ENCODE assay signal across 2 cellular contexts in the genomic region with DNA sequence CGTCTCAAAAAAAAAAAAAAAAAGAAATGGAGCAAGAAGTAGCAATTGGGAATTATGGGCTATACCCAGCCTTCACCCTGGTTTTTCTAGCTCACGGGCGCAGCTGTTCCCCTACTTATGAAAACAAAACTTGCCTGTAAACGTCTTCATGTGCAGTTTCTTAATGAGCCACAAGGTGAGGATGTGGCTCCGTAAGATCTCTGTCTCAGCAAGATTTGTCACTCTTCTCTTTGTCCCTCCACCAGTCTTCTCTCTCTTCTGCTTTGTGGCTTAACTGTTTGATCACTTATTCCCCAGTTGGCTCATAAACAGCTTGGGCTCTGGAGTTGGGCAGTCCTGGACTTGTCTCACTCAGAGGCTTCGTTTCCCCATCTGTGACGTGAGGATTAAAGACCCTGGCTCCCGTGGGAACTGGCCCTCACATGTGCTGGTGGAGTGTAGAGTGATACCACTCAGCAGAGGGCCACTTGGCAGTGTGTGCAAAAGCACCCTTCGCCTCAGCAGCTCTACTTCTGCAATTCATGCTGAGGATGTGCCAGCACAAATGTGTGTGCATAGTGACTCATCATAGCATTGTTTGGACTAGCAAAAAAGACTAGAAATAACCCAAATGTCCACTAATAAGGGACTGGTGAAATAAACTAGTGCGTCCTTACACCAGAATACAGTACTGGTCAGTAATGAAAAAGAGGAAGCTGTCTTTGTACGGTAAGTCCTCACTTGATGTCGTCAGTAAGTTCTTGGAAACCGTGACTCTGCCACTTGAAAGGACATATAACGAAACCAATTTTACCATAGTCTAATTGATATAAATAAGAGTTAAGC.
TF ChIP-seq lines count a peak whose summit lies in the region.

No MANE protein-coding gene starts in this region.

TF ChIP-seq in A549, 52 proteins besides CTCF, POLR2A, EP300 and RAD21 (continued from another document):
- TF ChIP-seq, protein P1, sequence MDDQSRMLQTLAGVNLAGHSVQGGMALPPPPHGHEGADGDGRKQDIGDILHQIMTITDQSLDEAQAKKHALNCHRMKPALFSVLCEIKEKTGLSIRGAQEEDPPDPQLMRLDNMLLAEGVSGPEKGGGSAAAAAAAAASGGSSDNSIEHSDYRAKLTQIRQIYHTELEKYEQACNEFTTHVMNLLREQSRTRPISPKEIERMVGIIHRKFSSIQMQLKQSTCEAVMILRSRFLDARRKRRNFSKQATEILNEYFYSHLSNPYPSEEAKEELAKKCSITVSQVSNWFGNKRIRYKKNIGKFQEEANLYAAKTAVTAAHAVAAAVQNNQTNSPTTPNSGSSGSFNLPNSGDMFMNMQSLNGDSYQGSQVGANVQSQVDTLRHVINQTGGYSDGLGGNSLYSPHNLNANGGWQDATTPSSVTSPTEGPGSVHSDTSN (IDR thresholded peaks at IDR 0.05): 0 out of 2 replicates have a peak, but pooled peaks have one; percentile 29
- peak; percentile 40; the same call in 1 of the 2 replicates for TF ChIP-seq JUNB (IDR thresholded peaks at IDR 0.05)
- TF ChIP-seq JUN (IDR thresholded peaks at IDR 0.05): 0 out of 5 replicates have a peak, but pooled peaks of 1 of the 2 experiments have one; percentile 29
- TF ChIP-seq, protein P2, sequence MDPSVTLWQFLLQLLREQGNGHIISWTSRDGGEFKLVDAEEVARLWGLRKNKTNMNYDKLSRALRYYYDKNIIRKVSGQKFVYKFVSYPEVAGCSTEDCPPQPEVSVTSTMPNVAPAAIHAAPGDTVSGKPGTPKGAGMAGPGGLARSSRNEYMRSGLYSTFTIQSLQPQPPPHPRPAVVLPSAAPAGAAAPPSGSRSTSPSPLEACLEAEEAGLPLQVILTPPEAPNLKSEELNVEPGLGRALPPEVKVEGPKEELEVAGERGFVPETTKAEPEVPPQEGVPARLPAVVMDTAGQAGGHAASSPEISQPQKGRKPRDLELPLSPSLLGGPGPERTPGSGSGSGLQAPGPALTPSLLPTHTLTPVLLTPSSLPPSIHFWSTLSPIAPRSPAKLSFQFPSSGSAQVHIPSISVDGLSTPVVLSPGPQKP (IDR thresholded peaks at IDR 0.05; ENCODE audit: low read depth, low read length): no peak
- peak; percentile 73 for TF ChIP-seq SMC3 (IDR thresholded peaks at IDR 0.05)
- TF ChIP-seq ZC3H11A (IDR thresholded peaks at IDR 0.05): 0 out of 2 replicates have a peak, but pooled peaks have one; percentile 1
- TF ChIP-seq, protein P3, sequence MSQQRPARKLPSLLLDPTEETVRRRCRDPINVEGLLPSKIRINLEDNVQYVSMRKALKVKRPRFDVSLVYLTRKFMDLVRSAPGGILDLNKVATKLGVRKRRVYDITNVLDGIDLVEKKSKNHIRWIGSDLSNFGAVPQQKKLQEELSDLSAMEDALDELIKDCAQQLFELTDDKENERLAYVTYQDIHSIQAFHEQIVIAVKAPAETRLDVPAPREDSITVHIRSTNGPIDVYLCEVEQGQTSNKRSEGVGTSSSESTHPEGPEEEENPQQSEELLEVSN (IDR thresholded peaks at IDR 0.05; ENCODE audit: borderline replicate concordance, low read depth): peak; percentile 30; the same call in 1 of the 2 replicates
- TF ChIP-seq BHLHE40 (IDR thresholded peaks at IDR 0.05; ENCODE audit: low read depth, low read length): 0 out of 2 replicates have a peak, but pooled peaks have one; percentile 25
- TF ChIP-seq ESRRA (IDR thresholded peaks at IDR 0.05; ENCODE audit: borderline replicate concordance, low read length): no peak
- peak; percentile 62; the same call in 1 of the 2 replicates for TF ChIP-seq FOSL2 (IDR thresholded peaks at IDR 0.05)
- peak; percentile 87 for TF ChIP-seq FOSL2 (CRISPR knock-in tag; IDR thresholded peaks at IDR 0.05)

TF ChIP-seq in HEK293T, 16 proteins besides CTCF, POLR2A, EP300 and RAD21 (continued from another document):
- no peak for TF ChIP-seq ARNT (IDR thresholded peaks at IDR 0.05)
TF ChIP-seq in HEK293T: peak in this region for 0.
